ENCODE assay signal across 18 cellular contexts in genomic region chr15:98347001-98347400, GRCh38.
"Had no signal": no experiment of that assay in that cellular context is flagged by ENCODE, and none has a peak within 500 bp of the region (broad histone marks: within the 10 kb centered on the region; RNA-seq: fewer than 3 reads in every experiment).

No MANE protein-coding gene starts in this region.

- H3K27me3 Mint-ChIP-seq: central memory CD8-positive, alpha-beta T cell had no signal

- H3K9me3 Mint-ChIP-seq: mesothelial cell of epicardium; natural killer cell treated with Interleukin-12 subunit alpha and Interleukin-12 subunit beta and Interleukin-15 and Interleukin-18, amount 100 ng/mL, for 72 hours; neural progenitor cell had no signal

- DNase-seq: effector memory CD4-positive, alpha-beta T cell; gastrocnemius medialis; glutamatergic neuron; kidney; lower lobe of right lung; nucleus accumbens; pancreas; stimulated activated CD4-positive, alpha-beta T cell treated with anti-CD3 and anti-CD28 coated beads, Interleukin-2, amount 100 ng/mL, for 48 hours; stimulated activated naive CD4-positive, alpha-beta T cell treated with Interleukin-2 at 50 U/mL for 16 hours; trophoblast cell had no signal

- H3K9me3 ChIP-seq: esophagus muscularis mucosa, gastrocnemius medialis, lower lobe of right lung, pancreas, prostate gland had no signal

- H3K4me3 ChIP-seq: esophagus muscularis mucosa, gastrocnemius medialis, lower lobe of right lung, neural progenitor cell, pancreas, prostate gland, smooth muscle cell had no signal

- ATAC-seq: gastrocnemius medialis; lower lobe of right lung; natural killer cell treated with Interleukin-12 subunit alpha and Interleukin-12 subunit beta and Interleukin-15 and Interleukin-18, amount 100 ng/mL, for 72 hours; pancreas had no signal

- H3K27ac Mint-ChIP-seq: memory B cell; mesothelial cell of epicardium; natural killer cell treated with Interleukin-12 subunit alpha and Interleukin-12 subunit beta and Interleukin-15 and Interleukin-18, amount 100 ng/mL, for 72 hours; neural progenitor cell had no signal

- H3K27me3 ChIP-seq: esophagus muscularis mucosa, gastrocnemius medialis, neural progenitor cell, pancreas had no signal

- H3K4me1 Mint-ChIP-seq: central memory CD8-positive, alpha-beta T cell; memory B cell; mesothelial cell of epicardium had no signal

- H3K36me3 ChIP-seq: esophagus muscularis mucosa, gastrocnemius medialis, lower lobe of right lung, neural progenitor cell, pancreas, prostate gland had no signal

- H3K4me1 ChIP-seq: gastrocnemius medialis, lower lobe of right lung, pancreas, prostate gland had no signal

- H3K4me3 Mint-ChIP-seq: central memory CD8-positive, alpha-beta T cell; memory B cell; mesothelial cell of epicardium; natural killer cell treated with Interleukin-12 subunit alpha and Interleukin-12 subunit beta and Interleukin-15 and Interleukin-18, amount 100 ng/mL, for 72 hours; neural progenitor cell had no signal

- H3K36me3 Mint-ChIP-seq: memory B cell; mesothelial cell of epicardium; natural killer cell treated with Interleukin-12 subunit alpha and Interleukin-12 subunit beta and Interleukin-15 and Interleukin-18, amount 100 ng/mL, for 72 hours; neural progenitor cell had no signal

- H3K27ac ChIP-seq: esophagus muscularis mucosa, gastrocnemius medialis, lower lobe of right lung, neural progenitor cell, pancreas, prostate gland had no signal
